In genomic region chr6:20400476-20401402, GRCh38 we compare ENCODE assay signal across 8 cellular contexts. TPM values are rescaled to one million over a fixed set of nuclear protein-coding genes. Genes with fewer than 3 reads are reported as not detected.
DNase-seq lines count a peak whose midpoint lies in the region; ATAC-seq and TF ChIP-seq lines count a peak whose summit lies in the region.

No MANE protein-coding gene starts in this region.

- H3K36me3 ChIP-seq in H7 (replicated peaks; ENCODE audit: control insufficient read depth, insufficient read depth, low read length) (no peaks in the 10 kb centered on the region), WERI-Rb-1 (peaks cover 11% of the 10 kb centered on the region), lung (ENCODE audit: control insufficient read depth in 2 of 2, insufficient read depth in 2 of 2, low read length in 2 of 2) (no peaks in the 10 kb centered on the region)

- no peak for ATAC-seq in lung (ENCODE audit: insufficient read depth, low FRiP score)

- H3K27me3 ChIP-seq in H7 (ENCODE audit: control insufficient read depth, insufficient read depth, low read length) (no peaks in the 10 kb centered on the region), WERI-Rb-1 (ENCODE audit: insufficient read depth, low read depth, severe bottlenecking) (no peaks in the 10 kb centered on the region), dorsolateral prefrontal cortex (no peaks in the 10 kb centered on the region), lung (ENCODE audit: control insufficient read depth, insufficient read depth) (no peaks in the 10 kb centered on the region)

- peak overlapping the region; percentile 82 for H3K27ac ChIP-seq in WERI-Rb-1
- peak overlapping the region in 38 of 59 donors; percentile 7 to 81 (median 50) for H3K27ac ChIP-seq in dorsolateral prefrontal cortex
- peak overlapping the region; percentile 71 to 75 for H3K27ac ChIP-seq in lung (ENCODE audit: low read depth in 1 of 2, low read length in 1 of 2)

- TF ChIP-seq CTCF in WERI-Rb-1 (IDR thresholded peaks at IDR 0.05; ENCODE audit: low read depth, low read length) (no peak), dorsolateral prefrontal cortex (IDR thresholded peaks at IDR 0.05 in 54 of 56, conservative IDR thresholded peaks at IDR 0.05 in 2 of 56; ENCODE audit: low read depth in 1 of 56, partially characterized antibody in 56 of 56) (peak in 44 of 56 donors; percentile 11 to 55 (median 28)), lung (IDR thresholded peaks at IDR 0.05; ENCODE audit: control extremely low read depth, extremely low read depth) (no peak)

- DNase-seq in CD1c-positive myeloid dendritic cell (ENCODE audit: extremely low spot score) (peak; percentile 85), H7 (peak; percentile 71), NCI-H2196 (lab: John Stamatoyannopoulos, UW; ENCODE audit: unreplicated experiment) (peak; percentile 84), WERI-Rb-1 (peak; percentile 93), dorsolateral prefrontal cortex (peak in 7 of 10 donors; percentile 25 to 66 (median 59)), lung (ENCODE audit: low spot score) (peak; percentile 76), NCI-H187 treated with DMSO at 0.1 percent for 48 hours (lab: John Stamatoyannopoulos, UW) (no peak)
- DNase-seq in stimulated activated CD8-positive, alpha-beta memory T cell treated with anti-CD3 and anti-CD28 coated beads, Interleukin-15, amount 100 ng/mL, for 24 hours (ENCODE audit: low read depth) = peak; percentile 4

- H3K9me3 ChIP-seq in WERI-Rb-1 (ENCODE audit: severe bottlenecking) (no peaks in the 10 kb centered on the region), lung (ENCODE audit: control insufficient read depth in 2 of 2, insufficient read depth in 1 of 2, low read length in 1 of 2) (no peaks in the 10 kb centered on the region)

- peaks cover 0 to 2% of the 10 kb centered on the region in 2 donors for H3K4me1 ChIP-seq in lung (ENCODE audit: control insufficient read depth in 2 of 2, insufficient read depth in 2 of 2, low read length in 2 of 2)

- peak overlapping the region; percentile 67 for H3K4me3 ChIP-seq in H7 (ENCODE audit: insufficient read depth, low read depth, low read length)
- peak overlapping the region; percentile 83 for H3K4me3 ChIP-seq in WERI-Rb-1 (ENCODE audit: low read depth, low read length)
- H3K4me3 ChIP-seq in dorsolateral prefrontal cortex = peak overlapping the region; percentile 50 to 88 (median 70)
- peak overlapping the region; percentile 59 for H3K4me3 ChIP-seq in lung

- 0% methylated on average over 29 of the region's 29 CpGs for WGBS in lung, 2 donors

- intact Hi-C loops in dorsolateral prefrontal cortex (cut with DNase I) = loop anchor here (1.0 to 10.0 kb wide), 4 partner anchors 106 to 306 kb away; partner anchors contain the start of gene CDKAL1 (in 2 of the 2)

RNA-seq across cellular contexts. Expression of gene E2F3, which starts 0.9 kb away (rescaled TPM):
- 12.5 and 16.7 TPM in 2 replicates for total RNA-seq in H7 (2014; rRNA removed; shearing (Covaris generic))
- total RNA-seq in dorsolateral prefrontal cortex = 10 to 100 TPM in 71 of 120 experiments, 1 to 10 TPM in 49; 5.6 to 18.0 (median 10.5) TPM
- total RNA-seq in lung = 1 to 10 TPM; 6.0 to 9.3 TPM
- 10 to 100 TPM in 1 of 2 donors, 1 to 10 TPM in 1; 4.1 to 13.3 TPM for polyA plus RNA-seq in lung

Comparison
In these comparisons a context has a peak if more than half of its experiments do, and no peak if none do; other contexts are left out.
1. CTCF ChIP-seq: peak in dorsolateral prefrontal cortex (44 of 56); none in WERI-Rb-1 (single experiment) and lung (single experiment).
2. Peak in every context shown above with its lines, with median percentiles within 50 percentile points of each other: H3K4me3 ChIP-seq and H3K27ac ChIP-seq.